ENCODE assay signal across 15 cellular contexts in genomic region chr2:172912245-172912644, GRCh38.
A peak's percentile ranks its signal among the peaks of the same experiment; 100 is the strongest.
DNase-seq lines count a peak whose midpoint lies in the region; ATAC-seq and TF ChIP-seq lines count a peak whose summit lies in the region.
"Had no signal": no experiment of that assay in that cellular context is flagged by ENCODE, and none has a peak within 500 bp of the region (broad histone marks: within the 10 kb centered on the region; RNA-seq: fewer than 3 reads in every experiment).

No MANE protein-coding gene starts in this region.

- no peak overlapping the region for H3K4me3 ChIP-seq in CD8-positive, alpha-beta T cell (ENCODE audit: low read depth, low read length)
- H3K4me3 ChIP-seq in uterus, result no peak overlapping the region

- no peak overlapping the region for H3K27ac ChIP-seq in CD8-positive, alpha-beta T cell (ENCODE audit: low read depth, low read length)
- H3K27ac ChIP-seq in KOPT-K1 (ENCODE audit: low read depth, low read length, poor library complexity, severe bottlenecking), result peak overlapping the region; percentile 69
- no peak overlapping the region for H3K27ac ChIP-seq in uterus
- H3K27ac ChIP-seq: C4-2B had no signal

- peaks cover 26% of the 10 kb centered on the region for H3K4me1 Mint-ChIP-seq in CD8-positive, alpha-beta T cell (ENCODE audit: low read depth)
- H3K4me1 Mint-ChIP-seq in effector memory CD8-positive, alpha-beta T cell (ENCODE audit: low read depth in 2 of 2), result peaks cover 0 to 4% of the 10 kb centered on the region in 2 donors
- H3K4me1 Mint-ChIP-seq: B cell; CD8-positive, alpha-beta memory T cell had no signal

- H3K36me3 Mint-ChIP-seq in CD8-positive, alpha-beta T cell, result no peaks in the 10 kb centered on the region
- H3K36me3 Mint-ChIP-seq in effector memory CD8-positive, alpha-beta T cell (ENCODE audit: insufficient read depth), result peaks cover 3% of the 10 kb centered on the region
- H3K36me3 Mint-ChIP-seq: CD8-positive, alpha-beta memory T cell had no signal

- TF ChIP-seq CTCF in CD8-positive, alpha-beta T cell (IDR thresholded peaks at IDR 0.05), result no peak
- TF ChIP-seq CTCF in uterus (IDR thresholded peaks at IDR 0.05), result no peak

- peaks cover 11% of the 10 kb centered on the region for H3K4me1 ChIP-seq in CD8-positive, alpha-beta T cell (ENCODE audit: insufficient read depth, low read length)
- no peaks in the 10 kb centered on the region for H3K4me1 ChIP-seq in uterus
- H3K4me1 ChIP-seq: Caco-2 had no signal

- CTCF ChIA-PET in CD8-positive, alpha-beta T cell (lab: Charles Lee), result interaction anchor here (0.7 kb wide), 2 partner anchors 20 to 478 kb away, joined by 4 to 7 read pairs; no protein-coding TSS in a partner anchor

- no peaks in the 10 kb centered on the region for H3K9me3 Mint-ChIP-seq in CD8-positive, alpha-beta T cell
- H3K9me3 Mint-ChIP-seq in effector memory CD8-positive, alpha-beta T cell, result no peaks in the 10 kb centered on the region
- H3K9me3 Mint-ChIP-seq: CD8-positive, alpha-beta memory T cell; HFFc6 had no signal

- no peaks in the 10 kb centered on the region for H3K27me3 ChIP-seq in CD8-positive, alpha-beta T cell (ENCODE audit: insufficient read depth, low read length)
- H3K27me3 ChIP-seq in uterus, result no peaks in the 10 kb centered on the region

- no peaks in the 10 kb centered on the region for H3K9me3 ChIP-seq in CD8-positive, alpha-beta T cell (ENCODE audit: low read length)
- H3K9me3 ChIP-seq in KOPT-K1 (ENCODE audit: insufficient read depth, low read length, poor library complexity, severe bottlenecking), result no peaks in the 10 kb centered on the region
- H3K9me3 ChIP-seq in uterus, result no peaks in the 10 kb centered on the region
- H3K9me3 ChIP-seq: Caco-2 had no signal

- POLR2A ChIA-PET in CD8-positive, alpha-beta T cell (lab: Charles Lee), result no interaction called here

- H3K27ac Mint-ChIP-seq in CD8-positive, alpha-beta T cell, result peak overlapping the region; percentile 77
- H3K27ac Mint-ChIP-seq in effector memory CD8-positive, alpha-beta T cell, result peak overlapping the region in 1 of 2 donors; percentile 51
- H3K27ac Mint-ChIP-seq: B cell, HFFc6 had no signal

- no peak overlapping the region for H3K4me3 Mint-ChIP-seq in CD8-positive, alpha-beta T cell
- H3K4me3 Mint-ChIP-seq in effector memory CD8-positive, alpha-beta T cell, result no peak overlapping the region
- H3K4me3 Mint-ChIP-seq: B cell, HFFc6 had no signal

- ATAC-seq in CD8-positive, alpha-beta T cell, result no peak
- ATAC-seq in effector memory CD8-positive, alpha-beta T cell (replicated peaks), result peak; percentile 47
- ATAC-seq in HG03378 (IDR thresholded peaks at IDR 0.05; ENCODE audit: unreplicated experiment) (no peak), HG03469 (IDR thresholded peaks at IDR 0.05; ENCODE audit: unreplicated experiment) (no peak)

- DNase-seq in CD8-positive, alpha-beta T cell, result no peak
- no peak for DNase-seq in effector memory CD8-positive, alpha-beta T cell
- no peak for DNase-seq in uterus
- DNase-seq in central memory CD4-positive, alpha-beta T cell, result no peak
- DNase-seq: Caco-2; CD8-positive, alpha-beta memory T cell; GF-D8; HCEC 1CT; HFFc6; IMR-90 had no signal

- no peaks in the 10 kb centered on the region for H3K36me3 ChIP-seq in CD8-positive, alpha-beta T cell (ENCODE audit: insufficient read depth, low read length)
- no peaks in the 10 kb centered on the region for H3K36me3 ChIP-seq in KOPT-K1 (ENCODE audit: insufficient read depth, low read length)
- no peaks in the 10 kb centered on the region for H3K36me3 ChIP-seq in uterus

- intact Hi-C loops in CD8-positive, alpha-beta T cell (cut with DNase I, micrococcal nuclease), result no loop called here
- intact Hi-C loops in uterus (cut with DNase I; ENCODE audit: low total_unique reads), result no loop called here

- no peaks in the 10 kb centered on the region for H3K27me3 Mint-ChIP-seq in CD8-positive, alpha-beta T cell (ENCODE audit: low read depth)
- peaks cover 25 to 36% of the 10 kb centered on the region in 2 donors for H3K27me3 Mint-ChIP-seq in effector memory CD8-positive, alpha-beta T cell

- no peak for TF ChIP-seq POLR2A in uterus (IDR thresholded peaks at IDR 0.05)
